18 cellular contexts compared by ENCODE assay signal in the genomic region with DNA sequence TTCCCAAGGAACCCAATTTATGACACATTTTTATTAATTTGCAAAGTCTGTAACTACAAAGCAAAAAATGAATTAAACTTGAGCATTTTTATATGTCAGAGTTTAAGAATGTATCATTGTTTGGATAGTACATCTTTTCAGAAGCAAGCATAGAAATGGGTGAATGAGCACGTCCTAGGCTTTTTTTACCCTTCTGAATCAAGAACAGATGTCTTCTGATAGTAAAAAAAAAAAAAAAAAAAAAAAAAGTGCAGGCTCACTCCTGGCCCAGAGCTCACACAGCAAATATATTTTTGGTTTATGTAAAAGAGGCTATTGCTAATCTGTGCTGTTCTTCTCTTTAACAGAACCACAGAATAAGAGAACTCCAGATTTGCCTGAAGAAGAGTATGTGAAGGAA. TPM values are rescaled to one million over a fixed set of nuclear protein-coding genes. Genes with fewer than 3 reads are reported as not detected.
DNase-seq lines count a peak whose midpoint lies in the region; TF ChIP-seq lines count a peak whose summit lies in the region.
"Had no signal": no experiment of that assay in that cellular context is flagged by ENCODE, and none has a peak within 500 bp of the region (broad histone marks: within the 10 kb centered on the region; RNA-seq: fewer than 3 reads in every experiment).

No MANE protein-coding gene starts in this region.

- H3K27ac ChIP-seq in dorsolateral prefrontal cortex (peak overlapping the region in 9 of 59 donors; percentile 3 to 42 (median 14)), adrenal gland (no peak overlapping the region)
- H3K27ac ChIP-seq: upper lobe of right lung had no signal

- no peaks in the 10 kb centered on the region for H3K27me3 Mint-ChIP-seq in activated T-helper 2 cell treated with anti-CD3 and anti-CD28 coated beads, Interferon-gamma antibody, Interleukin-2, Interleukin-4, amounts not matched to agents 10 μg/mL and 5 μg/mL and 100 μg/mL, durations not matched to agents 14 hours and 24 hours and 36 hours (ENCODE audit: low read depth)

- no peaks in the 10 kb centered on the region for H3K27me3 ChIP-seq in dorsolateral prefrontal cortex
- H3K27me3 ChIP-seq in adrenal gland, result no peaks in the 10 kb centered on the region
- H3K27me3 ChIP-seq: upper lobe of right lung had no signal

- WGBS in adrenal gland, 4 donors, result 48 to 64% (median 56%) methylated on average over 1 of the region's 1 CpG

- H3K36me3 Mint-ChIP-seq in activated T-helper 2 cell treated with anti-CD3 and anti-CD28 coated beads, Interferon-gamma antibody, Interleukin-2, Interleukin-4, amounts not matched to agents 10 μg/mL and 5 μg/mL and 100 μg/mL, durations not matched to agents 14 hours and 24 hours and 36 hours (ENCODE audit: low read depth), result peaks cover 70% of the 10 kb centered on the region

- H3K27ac Mint-ChIP-seq in activated T-helper 2 cell treated with anti-CD3 and anti-CD28 coated beads, Interferon-gamma antibody, Interleukin-2, Interleukin-4, amounts not matched to agents 10 μg/mL and 5 μg/mL and 100 μg/mL, durations not matched to agents 14 hours and 24 hours and 36 hours, result peak overlapping the region; percentile 11
- H3K27ac Mint-ChIP-seq: GM23338 had no signal

- H3K4me3 ChIP-seq in dorsolateral prefrontal cortex (peak overlapping the region in 10 of 59 donors; percentile 3 to 100 (median 84)), adrenal gland (no peak overlapping the region)
- H3K4me3 ChIP-seq: GM23338, upper lobe of right lung had no signal

- intact Hi-C loops in activated T-helper 2 cell treated with anti-CD3 and anti-CD28 coated beads, Interferon-gamma antibody, Interleukin-2, Interleukin-4, amounts not matched to agents 10 μg/mL and 5 μg/mL and 100 μg/mL, durations not matched to agents 14 hours and 24 hours and 36 hours (cut with micrococcal nuclease), result no loop called here
- intact Hi-C loops in dorsolateral prefrontal cortex (cut with DNase I), result no loop called here
- intact Hi-C loops in adrenal gland (cut with DNase I), result loop anchor here in 1 of 2 donors (10.0 kb wide), 1 partner anchor 111 kb away; no protein-coding TSS in a partner anchor

- DNase-seq in AG08395 (ENCODE audit: low spot score) (peak; percentile 53), GM04503 (ENCODE audit: low read depth) (peak; percentile 51), iris pigment epithelial cell (ENCODE audit: low read depth) (peak; percentile 45), dorsolateral prefrontal cortex (no peak), adrenal gland (no peak), globus pallidus (ENCODE audit: low spot score) (no peak), KBM-7 (no peak)
- no peak for DNase-seq in activated T-helper 2 cell treated with anti-CD3 and anti-CD28 coated beads, Interferon-gamma antibody, Interleukin-2, Interleukin-4, amounts not matched to agents 10 μg/mL and 5 μg/mL and 100 μg/mL, durations not matched to agents 14 hours and 24 hours and 36 hours (ENCODE audit: low spot score)
- DNase-seq: activated CD4-positive, alpha-beta T cell treated with anti-CD3 and anti-CD28 coated beads, Interleukin-2, amount 50 U/mL, for 4 hours; NCI-H1105 treated with DMSO at 0.1 percent for 48 hours; NCI-H82; SIG-M5; upper lobe of right lung had no signal

- H3K9me3 ChIP-seq in adrenal gland (replicated peaks in 1 of 3), result no peaks in the 10 kb centered on the region
- H3K9me3 ChIP-seq: upper lobe of right lung had no signal

- in situ Hi-C loops in KBM-7 (cut with MboI; ENCODE audit: low pct_unique_long_range_greater_than_20kb, low sequenced_read_pairs), result no loop called here

- H3K4me1 ChIP-seq in adrenal gland (replicated peaks in 1 of 2), result peaks cover 23 to 57% of the 10 kb centered on the region in 2 donors

- TF ChIP-seq CTCF in dorsolateral prefrontal cortex (IDR thresholded peaks at IDR 0.05 in 54 of 56, conservative IDR thresholded peaks at IDR 0.05 in 2 of 56; ENCODE audit: low read depth in 1 of 56, partially characterized antibody in 56 of 56), result no peak
- no peak for TF ChIP-seq CTCF in adrenal gland (IDR thresholded peaks at IDR 0.05)

- no peaks in the 10 kb centered on the region for H3K9me3 Mint-ChIP-seq in activated T-helper 2 cell treated with anti-CD3 and anti-CD28 coated beads, Interferon-gamma antibody, Interleukin-2, Interleukin-4, amounts not matched to agents 10 μg/mL and 5 μg/mL and 100 μg/mL, durations not matched to agents 14 hours and 24 hours and 36 hours
- H3K9me3 Mint-ChIP-seq: GM23338 had no signal

- TF ChIP-seq POLR2A in adrenal gland (IDR thresholded peaks at IDR 0.05), result no peak

- no peak overlapping the region for H3K4me3 Mint-ChIP-seq in activated T-helper 2 cell treated with anti-CD3 and anti-CD28 coated beads, Interferon-gamma antibody, Interleukin-2, Interleukin-4, amounts not matched to agents 10 μg/mL and 5 μg/mL and 100 μg/mL, durations not matched to agents 14 hours and 24 hours and 36 hours (ENCODE audit: low read depth)
- H3K4me3 Mint-ChIP-seq: CD14-positive monocyte, GM23338 had no signal

- peaks cover 34% of the 10 kb centered on the region for H3K4me1 Mint-ChIP-seq in activated T-helper 2 cell treated with anti-CD3 and anti-CD28 coated beads, Interferon-gamma antibody, Interleukin-2, Interleukin-4, amounts not matched to agents 10 μg/mL and 5 μg/mL and 100 μg/mL, durations not matched to agents 14 hours and 24 hours and 36 hours (ENCODE audit: low read depth)

- H3K36me3 ChIP-seq in adrenal gland (replicated peaks in 1 of 2), result peaks cover 0 to 52% of the 10 kb centered on the region in 2 donors

RNA-seq across cellular contexts. Expression of a gene that starts 6.4 kb away (rescaled TPM):
- 73.6 and 77.6 TPM in 2 replicates for total RNA-seq in activated T-helper 2 cell treated with anti-CD3 and anti-CD28 coated beads, Interferon-gamma antibody, Interleukin-2, Interleukin-4, amounts not matched to agents 10 μg/mL and 5 μg/mL and 100 μg/mL, durations not matched to agents 14 hours and 24 hours and 36 hours
- total RNA-seq in dorsolateral prefrontal cortex (100 to 1,000 TPM; 104 to 284 (median 207) TPM), adrenal gland (100 to 1,000 TPM in 7 of 8 donors, 10 to 100 TPM in 1; 89.3 to 136 (median 107) TPM)
- 100 to 1,000 TPM in 1 of 3 donors, 10 to 100 TPM in 2; 86.2 to 178 (median 91.1) TPM for polyA plus RNA-seq in adrenal gland

RNA-seq across cellular contexts. Expression of a gene that starts 6.5 kb away (rescaled TPM):
- total RNA-seq in activated T-helper 2 cell treated with anti-CD3 and anti-CD28 coated beads, Interferon-gamma antibody, Interleukin-2, Interleukin-4, amounts not matched to agents 10 μg/mL and 5 μg/mL and 100 μg/mL, durations not matched to agents 14 hours and 24 hours and 36 hours, result 256 and 269 TPM in 2 replicates
- total RNA-seq in dorsolateral prefrontal cortex (10 to 100 TPM; 39.4 to 84.1 (median 60.8) TPM), adrenal gland (10 to 100 TPM; 48.4 to 96.1 (median 78.3) TPM)
- 100 to 1,000 TPM in 1 of 3 donors, 10 to 100 TPM in 2; 59.1 to 156 (median 70.0) TPM for polyA plus RNA-seq in adrenal gland

RNA-seq across cellular contexts. Expression of a gene that starts 22.9 kb away (rescaled TPM):
- total RNA-seq in activated T-helper 2 cell treated with anti-CD3 and anti-CD28 coated beads, Interferon-gamma antibody, Interleukin-2, Interleukin-4, amounts not matched to agents 10 μg/mL and 5 μg/mL and 100 μg/mL, durations not matched to agents 14 hours and 24 hours and 36 hours, result not detected in 2 replicates
- not detected for total RNA-seq in dorsolateral prefrontal cortex
- total RNA-seq in adrenal gland, result not detected
- polyA plus RNA-seq in adrenal gland, result not detected
- total RNA-seq: epithelial cell of proximal tubule, GM23338, HT-29, skeletal muscle tissue, upper lobe of right lung had no signal
- polyA plus RNA-seq: CD14-positive monocyte, GM23338 had no signal

RNA-seq across cellular contexts. Expression of a gene that starts 30.8 kb away (rescaled TPM):
- 45.3 and 54.0 TPM in 2 replicates for total RNA-seq in activated T-helper 2 cell treated with anti-CD3 and anti-CD28 coated beads, Interferon-gamma antibody, Interleukin-2, Interleukin-4, amounts not matched to agents 10 μg/mL and 5 μg/mL and 100 μg/mL, durations not matched to agents 14 hours and 24 hours and 36 hours
- total RNA-seq in dorsolateral prefrontal cortex, result 10 to 100 TPM; 45.1 to 91.6 (median 59.6) TPM
- total RNA-seq in adrenal gland, result 100 to 1,000 TPM in 1 of 8 donors, 10 to 100 TPM in 7; 36.7 to 191 (median 52.2) TPM
- 10 to 100 TPM; 18.0 to 48.0 (median 19.0) TPM for polyA plus RNA-seq in adrenal gland

RNA-seq across cellular contexts. Expression of a gene that starts 47.3 kb away (rescaled TPM):
- not detected in 2 replicates for total RNA-seq in activated T-helper 2 cell treated with anti-CD3 and anti-CD28 coated beads, Interferon-gamma antibody, Interleukin-2, Interleukin-4, amounts not matched to agents 10 μg/mL and 5 μg/mL and 100 μg/mL, durations not matched to agents 14 hours and 24 hours and 36 hours
- total RNA-seq in dorsolateral prefrontal cortex (not detected), adrenal gland (not detected)
- not detected for polyA plus RNA-seq in adrenal gland
- total RNA-seq: epithelial cell of proximal tubule, GM23338, HT-29, skeletal muscle tissue, upper lobe of right lung had no signal
- polyA plus RNA-seq: CD14-positive monocyte, GM23338 had no signal

Comparison
In these comparisons a context has a peak if more than half of its experiments do, and no peak if none do; other contexts are left out.
1. DNase-seq: peak in AG08395 (single experiment), GM04503 (single experiment) and iris pigment epithelial cell (single experiment); none in activated T-helper 2 cell treated with anti-CD3 and anti-CD28 coated beads, Interferon-gamma antibody, Interleukin-2, Interleukin-4, amounts not matched to agents 10 μg/mL and 5 μg/mL and 100 μg/mL, durations not matched to agents 14 hours and 24 hours and 36 hours (single experiment), dorsolateral prefrontal cortex (0 of 10), adrenal gland (0 of 7), globus pallidus (single experiment) and KBM-7 (single experiment).